In the genomic region with DNA sequence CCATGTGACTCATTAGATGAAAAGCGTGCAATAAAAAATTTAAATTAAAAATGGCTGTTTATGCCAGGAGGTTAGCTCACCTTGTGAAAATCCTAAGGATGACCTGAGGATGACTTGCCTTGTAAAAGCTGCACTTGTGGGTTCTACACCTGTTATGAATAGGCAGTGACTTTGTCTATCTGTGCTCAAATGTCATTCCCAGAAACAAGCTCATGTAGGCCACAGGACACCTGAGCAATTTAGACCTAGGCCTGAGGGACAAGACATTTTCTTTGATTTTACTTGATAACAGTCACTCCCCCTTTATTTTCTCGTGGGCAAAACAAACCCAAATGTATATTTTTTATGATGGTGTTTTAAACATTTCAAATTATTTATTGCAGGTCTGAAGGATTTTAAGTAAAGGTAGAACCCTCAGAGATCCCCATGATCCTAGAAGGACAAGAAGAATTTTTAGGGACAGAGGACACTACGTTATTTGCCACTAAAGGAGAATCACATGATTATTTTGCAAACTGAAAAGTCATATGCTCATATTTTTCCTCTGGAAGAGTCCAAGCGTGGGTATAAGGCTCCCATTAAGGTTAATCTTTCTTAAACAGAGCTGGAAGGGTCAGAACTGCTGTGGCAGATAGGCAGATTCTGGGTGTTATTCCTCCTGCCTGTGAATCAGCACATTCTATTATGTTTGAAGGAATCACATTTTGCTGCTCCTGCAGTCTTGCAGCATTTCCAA, we compare ENCODE assay signal across 1 cellular context.
TF ChIP-seq lines count a peak whose summit lies in the region.

No MANE protein-coding gene starts in this region.

TF ChIP-seq in K562, 482 proteins besides CTCF, POLR2A, EP300 and RAD21 (continued from another document and continues in another):
- TF ChIP-seq CBFA2T3 (IDR thresholded peaks at IDR 0.05) (peak; percentile 98), MEF2A (IDR thresholded peaks at IDR 0.05; ENCODE audit: control insufficient read depth, low read depth, low read length) (no peak), DIDO1 (tag; IDR thresholded peaks at IDR 0.05; ENCODE audit: low read depth) (no peak; the same call in 1 of the 2 replicates), ELF2 (CRISPR knock-in tag; IDR thresholded peaks at IDR 0.05) (no peak), BHLHE40 (IDR thresholded peaks at IDR 0.05; ENCODE audit: low read length) (peak; percentile 40; the same call in 1 of the 2 replicates), U2AF1 (optimal IDR thresholded peaks at IDR 0.05; ENCODE audit: low read depth, low read length) (no peak), CAMTA2 (CRISPR knock-in tag; conservative IDR thresholded peaks at IDR 0.05) (no peak), PTTG1 (tag; IDR thresholded peaks at IDR 0.05; ENCODE audit: low read depth) (no peak; the same call in 1 of the 2 replicates), CBX3 (IDR thresholded peaks at IDR 0.05; ENCODE audit: borderline replicate concordance in 1 of 2, low read length in 2 of 2) (peak in 1 of 2 experiments; percentile 79; a peak in 1 of 3 replicates), MECOM (CRISPR knock-in tag; IDR thresholded peaks at IDR 0.05) (no peak), ZNF589 (CRISPR knock-in tag; IDR thresholded peaks at IDR 0.05; ENCODE audit: low read depth) (no peak), RBFOX2 (IDR thresholded peaks at IDR 0.05; ENCODE audit: low read depth, low read length) (no peak), GTF2F1 (IDR thresholded peaks at IDR 0.05; ENCODE audit: low read depth, low read length) (no peak), KAT8 (IDR thresholded peaks at IDR 0.05; ENCODE audit: low read depth) (no peak), RBM22 (IDR thresholded peaks at IDR 0.05; ENCODE audit: low read depth, low read length, poor library complexity, severe bottlenecking) (no peak), ZNF280B (CRISPR knock-in tag; IDR thresholded peaks at IDR 0.05) (no peak), BRD9 (IDR thresholded peaks at IDR 0.05; ENCODE audit: low read depth, partially characterized antibody) (no peak), FOXJ3 (CRISPR knock-in tag; IDR thresholded peaks at IDR 0.05) (no peak), HNRNPLL (IDR thresholded peaks at IDR 0.05; ENCODE audit: low read depth, low read length, poor library complexity, severe bottlenecking) (no peak), NFE2L1 (tag; IDR thresholded peaks at IDR 0.05; ENCODE audit: borderline replicate concordance, low read depth) (peak; percentile 7; the same call in 1 of the 2 replicates), CREBBP (IDR thresholded peaks at IDR 0.05; ENCODE audit: low read depth, low read length) (no peak), LCOR (CRISPR knock-in tag; IDR thresholded peaks at IDR 0.05) (no peak), RNF2 (IDR thresholded peaks at IDR 0.05) (peak; percentile 89), ILK (tag; IDR thresholded peaks at IDR 0.05; ENCODE audit: borderline replicate concordance, low read depth) (no peak), SNRNP70 (optimal IDR thresholded peaks at IDR 0.05; ENCODE audit: low read depth, low read length) (no peak), HMG20A (CRISPR knock-in tag; conservative IDR thresholded peaks at IDR 0.05) (no peak), TFE3 (CRISPR knock-in tag; IDR thresholded peaks at IDR 0.05) (peak; percentile 82), ZNF121 (CRISPR knock-in tag; conservative IDR thresholded peaks at IDR 0.05) (no peak), ZNF592 (IDR thresholded peaks at IDR 0.05) (peak; percentile 65)
- TF ChIP-seq, protein P1, sequence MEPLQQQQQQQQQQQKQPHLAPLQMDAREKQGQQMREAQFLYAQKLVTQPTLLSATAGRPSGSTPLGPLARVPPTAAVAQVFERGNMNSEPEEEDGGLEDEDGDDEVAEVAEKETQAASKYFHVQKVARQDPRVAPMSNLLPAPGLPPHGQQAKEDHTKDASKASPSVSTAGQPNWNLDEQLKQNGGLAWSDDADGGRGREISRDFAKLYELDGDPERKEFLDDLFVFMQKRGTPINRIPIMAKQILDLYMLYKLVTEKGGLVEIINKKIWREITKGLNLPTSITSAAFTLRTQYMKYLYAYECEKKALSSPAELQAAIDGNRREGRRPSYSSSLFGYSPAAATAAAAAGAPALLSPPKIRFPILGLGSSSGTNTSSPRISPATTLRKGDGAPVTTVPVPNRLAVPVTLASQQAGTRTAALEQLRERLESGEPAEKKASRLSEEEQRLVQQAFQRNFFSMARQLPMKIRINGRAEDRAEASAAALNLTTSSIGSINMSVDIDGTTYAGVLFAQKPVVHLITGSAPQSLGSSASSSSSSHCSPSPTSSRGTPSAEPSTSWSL (CRISPR knock-in tag; IDR thresholded peaks at IDR 0.05; ENCODE audit: borderline replicate concordance), result no peak
- TF ChIP-seq, protein P2, sequence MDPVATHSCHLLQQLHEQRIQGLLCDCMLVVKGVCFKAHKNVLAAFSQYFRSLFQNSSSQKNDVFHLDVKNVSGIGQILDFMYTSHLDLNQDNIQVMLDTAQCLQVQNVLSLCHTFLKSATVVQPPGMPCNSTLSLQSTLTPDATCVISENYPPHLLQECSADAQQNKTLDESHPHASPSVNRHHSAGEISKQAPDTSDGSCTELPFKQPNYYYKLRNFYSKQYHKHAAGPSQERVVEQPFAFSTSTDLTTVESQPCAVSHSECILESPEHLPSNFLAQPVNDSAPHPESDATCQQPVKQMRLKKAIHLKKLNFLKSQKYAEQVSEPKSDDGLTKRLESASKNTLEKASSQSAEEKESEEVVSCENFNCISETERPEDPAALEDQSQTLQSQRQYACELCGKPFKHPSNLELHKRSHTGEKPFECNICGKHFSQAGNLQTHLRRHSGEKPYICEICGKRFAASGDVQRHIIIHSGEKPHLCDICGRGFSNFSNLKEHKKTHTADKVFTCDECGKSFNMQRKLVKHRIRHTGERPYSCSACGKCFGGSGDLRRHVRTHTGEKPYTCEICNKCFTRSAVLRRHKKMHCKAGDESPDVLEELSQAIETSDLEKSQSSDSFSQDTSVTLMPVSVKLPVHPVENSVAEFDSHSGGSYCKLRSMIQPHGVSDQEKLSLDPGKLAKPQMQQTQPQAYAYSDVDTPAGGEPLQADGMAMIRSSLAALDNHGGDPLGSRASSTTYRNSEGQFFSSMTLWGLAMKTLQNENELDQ (CRISPR knock-in tag; IDR thresholded peaks at IDR 0.05; ENCODE audit: borderline replicate concordance), result no peak
- TF ChIP-seq, protein P3, sequence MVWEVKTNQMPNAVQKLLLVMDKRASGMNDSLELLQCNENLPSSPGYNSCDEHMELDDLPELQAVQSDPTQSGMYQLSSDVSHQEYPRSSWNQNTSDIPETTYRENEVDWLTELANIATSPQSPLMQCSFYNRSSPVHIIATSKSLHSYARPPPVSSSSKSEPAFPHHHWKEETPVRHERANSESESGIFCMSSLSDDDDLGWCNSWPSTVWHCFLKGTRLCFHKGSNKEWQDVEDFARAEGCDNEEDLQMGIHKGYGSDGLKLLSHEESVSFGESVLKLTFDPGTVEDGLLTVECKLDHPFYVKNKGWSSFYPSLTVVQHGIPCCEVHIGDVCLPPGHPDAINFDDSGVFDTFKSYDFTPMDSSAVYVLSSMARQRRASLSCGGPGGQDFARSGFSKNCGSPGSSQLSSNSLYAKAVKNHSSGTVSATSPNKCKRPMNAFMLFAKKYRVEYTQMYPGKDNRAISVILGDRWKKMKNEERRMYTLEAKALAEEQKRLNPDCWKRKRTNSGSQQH (CRISPR knock-in tag; IDR thresholded peaks at IDR 0.05), result no peak
- TF ChIP-seq, protein P4, sequence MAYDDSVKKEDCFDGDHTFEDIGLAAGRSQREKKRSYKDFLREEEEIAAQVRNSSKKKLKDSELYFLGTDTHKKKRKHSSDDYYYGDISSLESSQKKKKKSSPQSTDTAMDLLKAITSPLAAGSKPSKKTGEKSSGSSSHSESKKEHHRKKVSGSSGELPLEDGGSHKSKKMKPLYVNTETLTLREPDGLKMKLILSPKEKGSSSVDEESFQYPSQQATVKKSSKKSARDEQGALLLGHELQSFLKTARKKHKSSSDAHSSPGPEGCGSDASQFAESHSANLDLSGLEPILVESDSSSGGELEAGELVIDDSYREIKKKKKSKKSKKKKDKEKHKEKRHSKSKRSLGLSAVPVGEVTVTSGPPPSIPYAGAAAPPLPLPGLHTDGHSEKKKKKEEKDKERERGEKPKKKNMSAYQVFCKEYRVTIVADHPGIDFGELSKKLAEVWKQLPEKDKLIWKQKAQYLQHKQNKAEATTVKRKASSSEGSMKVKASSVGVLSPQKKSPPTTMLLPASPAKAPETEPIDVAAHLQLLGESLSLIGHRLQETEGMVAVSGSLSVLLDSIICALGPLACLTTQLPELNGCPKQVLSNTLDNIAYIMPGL (CRISPR knock-in tag; IDR thresholded peaks at IDR 0.05), result no peak
- TF ChIP-seq, protein P5, sequence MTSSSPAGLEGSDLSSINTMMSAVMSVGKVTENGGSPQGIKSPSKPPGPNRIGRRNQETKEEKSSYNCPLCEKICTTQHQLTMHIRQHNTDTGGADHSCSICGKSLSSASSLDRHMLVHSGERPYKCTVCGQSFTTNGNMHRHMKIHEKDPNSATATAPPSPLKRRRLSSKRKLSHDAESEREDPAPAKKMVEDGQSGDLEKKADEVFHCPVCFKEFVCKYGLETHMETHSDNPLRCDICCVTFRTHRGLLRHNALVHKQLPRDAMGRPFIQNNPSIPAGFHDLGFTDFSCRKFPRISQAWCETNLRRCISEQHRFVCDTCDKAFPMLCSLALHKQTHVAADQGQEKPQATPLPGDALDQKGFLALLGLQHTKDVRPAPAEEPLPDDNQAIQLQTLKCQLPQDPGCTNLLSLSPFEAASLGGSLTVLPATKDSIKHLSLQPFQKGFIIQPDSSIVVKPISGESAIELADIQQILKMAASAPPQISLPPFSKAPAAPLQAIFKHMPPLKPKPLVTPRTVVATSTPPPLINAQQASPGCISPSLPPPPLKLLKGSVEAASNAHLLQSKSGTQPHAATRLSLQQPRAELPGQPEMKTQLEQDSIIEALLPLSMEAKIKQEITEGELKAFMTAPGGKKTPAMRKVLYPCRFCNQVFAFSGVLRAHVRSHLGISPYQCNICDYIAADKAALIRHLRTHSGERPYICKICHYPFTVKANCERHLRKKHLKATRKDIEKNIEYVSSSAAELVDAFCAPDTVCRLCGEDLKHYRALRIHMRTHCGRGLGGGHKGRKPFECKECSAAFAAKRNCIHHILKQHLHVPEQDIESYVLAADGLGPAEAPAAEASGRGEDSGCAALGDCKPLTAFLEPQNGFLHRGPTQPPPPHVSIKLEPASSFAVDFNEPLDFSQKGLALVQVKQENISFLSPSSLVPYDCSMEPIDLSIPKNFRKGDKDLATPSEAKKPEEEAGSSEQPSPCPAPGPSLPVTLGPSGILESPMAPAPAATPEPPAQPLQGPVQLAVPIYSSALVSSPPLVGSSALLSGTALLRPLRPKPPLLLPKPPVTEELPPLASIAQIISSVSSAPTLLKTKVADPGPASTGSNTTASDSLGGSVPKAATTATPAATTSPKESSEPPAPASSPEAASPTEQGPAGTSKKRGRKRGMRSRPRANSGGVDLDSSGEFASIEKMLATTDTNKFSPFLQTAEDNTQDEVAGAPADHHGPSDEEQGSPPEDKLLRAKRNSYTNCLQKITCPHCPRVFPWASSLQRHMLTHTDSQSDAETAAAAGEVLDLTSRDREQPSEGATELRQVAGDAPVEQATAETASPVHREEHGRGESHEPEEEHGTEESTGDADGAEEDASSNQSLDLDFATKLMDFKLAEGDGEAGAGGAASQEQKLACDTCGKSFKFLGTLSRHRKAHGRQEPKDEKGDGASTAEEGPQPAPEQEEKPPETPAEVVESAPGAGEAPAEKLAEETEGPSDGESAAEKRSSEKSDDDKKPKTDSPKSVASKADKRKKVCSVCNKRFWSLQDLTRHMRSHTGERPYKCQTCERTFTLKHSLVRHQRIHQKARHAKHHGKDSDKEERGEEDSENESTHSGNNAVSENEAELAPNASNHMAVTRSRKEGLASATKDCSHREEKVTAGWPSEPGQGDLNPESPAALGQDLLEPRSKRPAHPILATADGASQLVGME (CRISPR knock-in tag; IDR thresholded peaks at IDR 0.05), result no peak
